16 cellular contexts compared by ENCODE assay signal in the genomic region with DNA sequence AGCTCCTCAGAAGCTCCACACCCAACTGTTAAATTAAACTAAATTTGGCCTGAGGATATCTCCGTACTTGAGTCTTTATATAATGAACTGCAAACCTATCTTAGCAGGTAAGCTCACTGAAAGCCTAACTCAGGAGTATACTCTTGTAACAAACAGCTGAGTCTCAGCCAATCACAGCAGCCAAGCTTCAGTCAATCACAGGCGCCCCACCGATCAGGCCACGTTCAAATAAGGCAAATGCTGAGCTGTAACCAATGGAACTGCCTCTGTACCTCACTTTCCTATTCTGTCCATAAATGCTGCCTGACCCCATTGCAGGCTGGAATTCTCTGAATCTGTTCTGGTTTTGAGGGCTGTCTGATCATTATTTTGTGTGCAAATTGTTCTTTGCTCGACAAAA.
A peak's percentile ranks its signal among the peaks of the same experiment; 100 is the strongest.
DNase-seq lines count a peak whose midpoint lies in the region; TF ChIP-seq lines count a peak whose summit lies in the region.
"Had no signal": no experiment of that assay in that cellular context is flagged by ENCODE, and none has a peak within 500 bp of the region (broad histone marks: within the 10 kb centered on the region; RNA-seq: fewer than 3 reads in every experiment).

No MANE protein-coding gene starts in this region.

- H3K27me3 Mint-ChIP-seq in Caco-2 (ENCODE audit: insufficient read depth, unreplicated experiment): no peaks in the 10 kb centered on the region

- no peak overlapping the region for H3K4me3 Mint-ChIP-seq in Caco-2 (ENCODE audit: unreplicated experiment)
- H3K4me3 Mint-ChIP-seq: CD4-positive, CD25-positive, alpha-beta regulatory T cell; IgD-negative memory B cell had no signal

- H3K79me1 ChIP-seq in mesendoderm (ENCODE audit: low read length): no peaks in the 10 kb centered on the region

- peaks cover 4% of the 10 kb centered on the region for H3K36me3 Mint-ChIP-seq in Caco-2 (ENCODE audit: insufficient read depth, unreplicated experiment)
- H3K36me3 Mint-ChIP-seq: CD4-positive, CD25-positive, alpha-beta regulatory T cell; IgD-negative memory B cell had no signal

- TF ChIP-seq CTCF in Caco-2 (IDR thresholded peaks at IDR 0.05; ENCODE audit: insufficient read depth in 1 of 2, low read depth in 1 of 2, low read length in 1 of 2, severe bottlenecking in 1 of 2, unreplicated experiment in 1 of 2) (no peak), thyroid gland (IDR thresholded peaks at IDR 0.05) (no peak)

- H3K27me3 ChIP-seq in Caco-2 (replicated peaks; ENCODE audit: control insufficient read depth, insufficient read depth, low read length) (no peaks in the 10 kb centered on the region), mesendoderm (ENCODE audit: insufficient read depth, low read length, poor library complexity) (no peaks in the 10 kb centered on the region), thyroid gland (no peaks in the 10 kb centered on the region)
- H3K27me3 ChIP-seq: BLaER1 treated with 17β-estradiol and CSF1 and Interleukin-3, amounts not matched to agents 10 nM and 100 nM had no signal

- H3K9me3 Mint-ChIP-seq in Caco-2 (ENCODE audit: unreplicated experiment): no peaks in the 10 kb centered on the region
- H3K9me3 Mint-ChIP-seq: IgD-negative memory B cell had no signal

- no peak overlapping the region for H2BK120ac ChIP-seq in mesendoderm (ENCODE audit: low read depth, low read length)

- H3K18ac ChIP-seq in mesendoderm (ENCODE audit: low read length): no peak overlapping the region

- H4K8ac ChIP-seq in mesendoderm (ENCODE audit: low read depth, low read length): no peak overlapping the region

- H2AK5ac ChIP-seq in mesendoderm (ENCODE audit: low read length): no peak overlapping the region

- no peak overlapping the region for H2BK5ac ChIP-seq in mesendoderm (ENCODE audit: low read length)

- H3K4me1 Mint-ChIP-seq in Caco-2 (ENCODE audit: low read depth, unreplicated experiment): peaks cover 41% of the 10 kb centered on the region
- H3K4me1 Mint-ChIP-seq: CD4-positive, CD25-positive, alpha-beta regulatory T cell; IgD-negative memory B cell had no signal

- H2BK15ac ChIP-seq in mesendoderm (replicated peaks; ENCODE audit: low read depth): no peak overlapping the region

- H3K9ac ChIP-seq in mesendoderm (ENCODE audit: low read length): no peak overlapping the region
- H3K9ac ChIP-seq: BLaER1 treated with 17β-estradiol and CSF1 and Interleukin-3, amounts not matched to agents 10 nM and 100 nM had no signal

- DNase-seq in Caco-2 (no peak), NCI-H69 (lab: John Stamatoyannopoulos, UW) (peak; percentile 3), mesendoderm (no peak), thyroid gland (no peak), HK-2 (ENCODE audit: unreplicated experiment) (no peak), NCI-H524 (lab: John Stamatoyannopoulos, UW) (no peak), NCI-H2227 treated with DMSO at 0.1 percent for 48 hours (lab: John Stamatoyannopoulos, UW) (no peak)
- DNase-seq: ACHN; Calu3; CD4-positive, CD25-positive, alpha-beta regulatory T cell; DMS 273 treated with DMSO at 0.1 percent for 48 hours; GOT3 had no signal

- WGBS in mesendoderm (ENCODE audit: extremely low coverage, insufficient coverage, low lambda C conversion rate): no CpG with 5 or more reads among the region's 5 CpGs
- 67 to 71% methylated on average over 5 of the region's 5 CpGs for WGBS in thyroid gland, 2 donors

- POLR2A ChIA-PET in Caco-2 (lab: Charles Lee): no interaction called here

- intact Hi-C loops in Caco-2 (cut with micrococcal nuclease; ENCODE audit: unreplicated experiment) (no loop called here), thyroid gland (cut with DNase I) (no loop called here)

- H3K36me3 ChIP-seq in Caco-2 (ENCODE audit: control insufficient read depth, insufficient read depth, low read length) (no peaks in the 10 kb centered on the region), mesendoderm (ENCODE audit: control insufficient read depth, insufficient read depth, low read length) (no peaks in the 10 kb centered on the region), thyroid gland (no peaks in the 10 kb centered on the region)
- H3K36me3 ChIP-seq: BLaER1 treated with 17β-estradiol and CSF1 and Interleukin-3, amounts not matched to agents 10 nM and 100 nM; HAP-1 had no signal

- H3K27ac ChIP-seq in mesendoderm (ENCODE audit: low read depth, low read length) (no peak overlapping the region), thyroid gland (peak overlapping the region in 2 of 3 donors; percentile 2 to 10)
- H3K27ac ChIP-seq: BLaER1 treated with 17β-estradiol and CSF1 and Interleukin-3, amounts not matched to agents 10 nM and 100 nM had no signal

- peak overlapping the region; percentile 25 for H3K4ac ChIP-seq in mesendoderm (ENCODE audit: low read depth, low read length)

- no TSS peak for BruUV-seq in Caco-2 (replicated peaks; lab: Mats Ljungman, UMichigan)

- H3K79me2 ChIP-seq in mesendoderm (ENCODE audit: control insufficient read depth, insufficient read depth, low read length): no peaks in the 10 kb centered on the region

- no peak overlapping the region for H3K4me2 ChIP-seq in mesendoderm (ENCODE audit: low read length)
- H3K4me2 ChIP-seq: BLaER1 treated with 17β-estradiol and CSF1 and Interleukin-3, amounts not matched to agents 10 nM and 100 nM had no signal

- TF ChIP-seq POLR2A in thyroid gland (IDR thresholded peaks at IDR 0.05): no peak

- no peak overlapping the region for H4K5ac ChIP-seq in mesendoderm (ENCODE audit: low read length)

- H3K4me3 ChIP-seq in Caco-2 (ENCODE audit: low read depth, low read length): no peak overlapping the region
- H3K4me3 ChIP-seq in mesendoderm (ENCODE audit: low read length): no peak overlapping the region
- no peak overlapping the region for H3K4me3 ChIP-seq in thyroid gland (replicated peaks in 1 of 3)
- H3K4me3 ChIP-seq: BLaER1 treated with 17β-estradiol and CSF1 and Interleukin-3, amounts not matched to agents 10 nM and 100 nM; GM12878; HAP-1 had no signal

- H3K23ac ChIP-seq in mesendoderm (ENCODE audit: low read length): no peak overlapping the region

- H3K27ac Mint-ChIP-seq in Caco-2 (ENCODE audit: unreplicated experiment): peak overlapping the region; percentile 63
- H3K27ac Mint-ChIP-seq: CD4-positive, CD25-positive, alpha-beta regulatory T cell; IgD-negative memory B cell had no signal

- CTCF ChIA-PET in Caco-2 (lab: Charles Lee): no interaction called here

- H3K4me1 ChIP-seq in Caco-2 (peaks cover 56% of the 10 kb centered on the region), mesendoderm (ENCODE audit: control insufficient read depth, low read depth, low read length) (peaks cover 2% of the 10 kb centered on the region), thyroid gland (peaks cover 16 to 41% of the 10 kb centered on the region in 2 donors)
- H3K4me1 ChIP-seq: HAP-1 had no signal

- no peak overlapping the region for H3K56ac ChIP-seq in mesendoderm (ENCODE audit: low read length)

- no peaks in the 10 kb centered on the region; the same call in 1 of the 2 replicates for H3K9me3 ChIP-seq in Caco-2
- H3K9me3 ChIP-seq in thyroid gland: no peaks in the 10 kb centered on the region
- H3K9me3 ChIP-seq: BLaER1 treated with 17β-estradiol and CSF1 and Interleukin-3, amounts not matched to agents 10 nM and 100 nM; HAP-1 had no signal
